Comparison of ENCODE assay signal across 8 cellular contexts in the genomic region with DNA sequence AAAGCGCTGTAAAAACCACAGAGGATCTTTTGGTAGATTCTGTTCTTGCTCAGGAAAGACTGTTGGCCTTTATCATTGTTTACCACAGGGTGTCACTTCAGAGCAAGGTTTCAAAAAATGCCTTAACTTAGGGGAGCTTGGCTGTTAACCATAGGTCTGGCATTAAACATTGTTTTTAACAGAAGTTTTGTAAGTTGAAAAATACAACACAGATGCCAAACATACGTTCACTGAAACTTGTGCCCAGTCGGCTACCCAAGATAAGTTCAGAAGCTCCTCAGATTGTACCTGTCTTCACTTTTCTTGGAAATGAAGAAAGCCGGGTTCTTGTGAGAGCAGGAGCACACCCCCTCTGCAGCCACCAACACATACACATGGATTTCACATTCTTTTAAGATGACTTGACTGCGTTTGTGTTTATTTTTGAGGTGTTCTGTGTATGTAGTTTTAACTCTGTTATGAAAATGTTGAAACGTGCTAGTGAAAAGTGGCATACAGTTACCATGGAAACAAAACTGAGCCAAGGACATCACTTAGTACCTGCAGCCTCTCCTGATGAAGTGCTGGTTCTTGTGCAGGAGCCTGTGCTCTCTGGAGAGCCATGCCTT.
DNase-seq lines count a peak whose midpoint lies in the region; ATAC-seq and TF ChIP-seq lines count a peak whose summit lies in the region.

No MANE protein-coding gene starts in this region.

- H3K36me3 Mint-ChIP-seq in nephron progenitor cell (ENCODE audit: low read depth), result peaks cover 12% of the 10 kb centered on the region

- H3K27ac Mint-ChIP-seq in nephron progenitor cell, result no peak overlapping the region

- DNase-seq in SIG-M5 treated with dmso at 0.1 percent for 504 hours (lab: John Stamatoyannopoulos, UW; ENCODE audit: unreplicated experiment), result peak; percentile 38
- no peak for DNase-seq in SIG-M5 (lab: John Stamatoyannopoulos, UW)
- DNase-seq in NCI-H460 (ENCODE audit: extremely low read depth, low read depth), result peak; percentile 19
- DNase-seq in dermis blood vessel endothelial cell, result peak; percentile 64
- no peak for DNase-seq in nephron progenitor cell
- DNase-seq in NK-92 treated with Interleukin-12 subunit alpha and Interleukin-12 subunit beta, amount 100 ng/mL, for 24 hours (lab: John Stamatoyannopoulos, UW), result no peak

- peak; percentile 47 for TF ChIP-seq CTCF in nephron progenitor cell (IDR thresholded peaks at IDR 0.05)

- peaks cover 7% of the 10 kb centered on the region for H3K27me3 Mint-ChIP-seq in nephron progenitor cell (ENCODE audit: low read depth, poor library complexity)

- H3K4me3 Mint-ChIP-seq in nephron progenitor cell, result no peak overlapping the region

- ATAC-seq in HG03025 (IDR thresholded peaks at IDR 0.05; ENCODE audit: low FRiP score, unreplicated experiment) (no peak), HG03175 (IDR thresholded peaks at IDR 0.05; ENCODE audit: unreplicated experiment) (no peak)

- H3K9me3 Mint-ChIP-seq in nephron progenitor cell, result no peaks in the 10 kb centered on the region

- no peaks in the 10 kb centered on the region for H3K4me1 Mint-ChIP-seq in nephron progenitor cell

Comparison
In these comparisons a context has a peak if more than half of its experiments do, and no peak if none do; other contexts are left out.
1. DNase-seq: peak in SIG-M5 treated with dmso at 0.1 percent for 504 hours (single experiment), NCI-H460 (single experiment) and dermis blood vessel endothelial cell (single experiment); none in SIG-M5 (single experiment), nephron progenitor cell (single experiment) and NK-92 treated with Interleukin-12 subunit alpha and Interleukin-12 subunit beta, amount 100 ng/mL, for 24 hours (single experiment).